9 cellular contexts compared by ENCODE assay signal in genomic region chr11:57637626-57638004, GRCh38. TPM values are rescaled to one million over a fixed set of nuclear protein-coding genes. Genes with fewer than 3 reads are reported as not detected.
DNase-seq lines count a peak whose midpoint lies in the region; ATAC-seq and TF ChIP-seq lines count a peak whose summit lies in the region.
"Had no signal": no experiment of that assay in that cellular context is flagged by ENCODE, and none has a peak within 500 bp of the region (broad histone marks: within the 10 kb centered on the region; RNA-seq: fewer than 3 reads in every experiment).

No MANE protein-coding gene starts in this region.

- H3K9me3 ChIP-seq in gastroesophageal sphincter = no peaks in the 10 kb centered on the region

- CTCF ChIA-PET in Calu3 (lab: Charles Lee) = no interaction called here
- CTCF ChIA-PET in T-cell (lab: Charles Lee) = interaction anchor here in 1 of 2 donors (1.4 kb wide), 1 partner anchor 179 kb away, joined by 3 read pairs; no protein-coding TSS in a partner anchor

- no peaks in the 10 kb centered on the region for H3K4me1 Mint-ChIP-seq in Calu3 (ENCODE audit: low read depth, unreplicated experiment)
- H3K4me1 Mint-ChIP-seq in T-cell = peaks cover 11 to 19% (median 19%) of the 10 kb centered on the region in 3 donors
- H3K4me1 Mint-ChIP-seq in progenitor cell of endocrine pancreas (ENCODE audit: low read depth) = peaks cover 32% of the 10 kb centered on the region

- 20% methylated on average over 1 of the region's 18 CpGs; no CpG with 5 or more reads in 1 of the 2 donors for WGBS in gastroesophageal sphincter (ENCODE audit: low coverage in 1 of 2), 2 donors

- peak overlapping the region in 3 of 4 donors; percentile 81 to 90 (median 88) for H3K27ac ChIP-seq in gastroesophageal sphincter

- intact Hi-C loops in Calu3 (cut with micrococcal nuclease; ENCODE audit: unreplicated experiment) = no loop called here

- H3K27me3 Mint-ChIP-seq in Calu3 (ENCODE audit: unreplicated experiment) (peaks cover 36% of the 10 kb centered on the region), T-cell (peaks cover 9 to 43% of the 10 kb centered on the region in 2 donors), progenitor cell of endocrine pancreas (no peaks in the 10 kb centered on the region)

- peak overlapping the region; percentile 74 for H3K4me3 Mint-ChIP-seq in Calu3 (ENCODE audit: low read depth, unreplicated experiment)
- peak overlapping the region; percentile 76 to 89 (median 80) for H3K4me3 Mint-ChIP-seq in T-cell
- peak overlapping the region; percentile 98 for H3K4me3 Mint-ChIP-seq in progenitor cell of endocrine pancreas (ENCODE audit: low read depth)

- H3K27me3 ChIP-seq in gastroesophageal sphincter = no peaks in the 10 kb centered on the region

- peaks cover 0 to 43% (median 25%) of the 10 kb centered on the region in 3 donors for H3K4me1 ChIP-seq in gastroesophageal sphincter

- H3K4me3 ChIP-seq in gastroesophageal sphincter = peak overlapping the region; percentile 72 to 80

- no peak for ATAC-seq in T-cell (replicated peaks in 1 of 4)
- ATAC-seq in gastroesophageal sphincter = peak; percentile 8
- ATAC-seq in GM19324 (IDR thresholded peaks at IDR 0.05; ENCODE audit: low FRiP score, unreplicated experiment) = no peak
- no peak for ATAC-seq in HG03095 (IDR thresholded peaks at IDR 0.05; ENCODE audit: unreplicated experiment)

- POLR2A ChIA-PET in T-cell (lab: Charles Lee) = interaction anchor here in 1 of 2 donors (0.7 kb wide), 1 partner anchor 70 kb away, joined by 3 read pairs; the partner anchor contains the start of gene UBE2L6

- H3K9me3 Mint-ChIP-seq in Calu3 (ENCODE audit: low read depth, unreplicated experiment) = no peaks in the 10 kb centered on the region
- H3K9me3 Mint-ChIP-seq in T-cell = no peaks in the 10 kb centered on the region
- H3K9me3 Mint-ChIP-seq in progenitor cell of endocrine pancreas (ENCODE audit: low read depth) = no peaks in the 10 kb centered on the region

- DNase-seq in Calu3 = no peak
- DNase-seq in T-cell = no peak
- no peak for DNase-seq in progenitor cell of endocrine pancreas (ENCODE audit: low spot score, unreplicated experiment)
- DNase-seq in middle frontal gyrus (ENCODE audit: extremely low spot score, low spot score) = no peak
- DNase-seq in T-helper 9 cell = no peak
- DNase-seq: GOT3 had no signal

- no peaks in the 10 kb centered on the region for H3K36me3 ChIP-seq in gastroesophageal sphincter

- TF ChIP-seq POLR2A in gastroesophageal sphincter (IDR thresholded peaks at IDR 0.05) = no peak

- no TSS peak for BruUV-seq in Calu3 (replicated peaks; lab: Mats Ljungman, UMichigan)

- H3K27ac Mint-ChIP-seq in Calu3 (ENCODE audit: unreplicated experiment) (peak overlapping the region; percentile 85), T-cell (no peak overlapping the region), progenitor cell of endocrine pancreas (peak overlapping the region; percentile 98)

- no peak for TF ChIP-seq EP300 in gastroesophageal sphincter (IDR thresholded peaks at IDR 0.05)

- TF ChIP-seq CTCF in Calu3 (IDR thresholded peaks at IDR 0.05; ENCODE audit: unreplicated experiment) (no peak), gastroesophageal sphincter (IDR thresholded peaks at IDR 0.05) (no peak), progenitor cell of endocrine pancreas (IDR thresholded peaks at IDR 0.05; ENCODE audit: unreplicated experiment) (no peak)

- H3K36me3 Mint-ChIP-seq in Calu3 (ENCODE audit: insufficient read depth, unreplicated experiment) = peaks cover 12% of the 10 kb centered on the region
- no peaks in the 10 kb centered on the region for H3K36me3 Mint-ChIP-seq in T-cell
- peaks cover 5% of the 10 kb centered on the region for H3K36me3 Mint-ChIP-seq in progenitor cell of endocrine pancreas (ENCODE audit: insufficient read depth)

RNA-seq across cellular contexts. Expression of gene YPEL4, which starts 12.1 kb away (rescaled TPM):
- total RNA-seq in Calu3 (2022) (0.28 TPM in 1 of 2 replicates, not detected in the other), T-cell (10 to 100 TPM in 3 of 5 donors, 1 to 10 TPM in 2; 1.8 to 13.5 (median 11.1) TPM), gastroesophageal sphincter (1 to 10 TPM; 1.2 to 3.3 (median 1.5) TPM), progenitor cell of endocrine pancreas (0.22 TPM in 2 replicates)

RNA-seq across cellular contexts. Expression of gene CLP1, which starts 19.9 kb away (rescaled TPM):
- 15.2 and 18.6 TPM in 2 replicates for total RNA-seq in Calu3 (2022)
- total RNA-seq in T-cell = 10 to 100 TPM; 14.3 to 16.0 (median 14.5) TPM
- 10 to 100 TPM; 11.4 to 21.7 (median 16.6) TPM for total RNA-seq in gastroesophageal sphincter
- 22.0 and 22.2 TPM in 2 replicates for total RNA-seq in progenitor cell of endocrine pancreas

RNA-seq across cellular contexts. Expression of gene ZDHHC5, which starts 30.3 kb away (rescaled TPM):
- 85.9 and 95.3 TPM in 2 replicates for total RNA-seq in Calu3 (2022)
- total RNA-seq in T-cell = 10 to 100 TPM; 57.3 to 67.2 (median 60.7) TPM
- total RNA-seq in gastroesophageal sphincter = 10 to 100 TPM; 34.3 to 52.1 (median 45.8) TPM
- 56.7 and 60.1 TPM in 2 replicates for total RNA-seq in progenitor cell of endocrine pancreas

RNA-seq across cellular contexts. Expression of gene SERPING1, which starts 40.1 kb away (rescaled TPM):
- total RNA-seq in Calu3 (2022) (61.8 and 112 TPM in 2 replicates), T-cell (1 to 10 TPM in 3 of 5 donors, not detected in 2; 1.5 to 2.8 (median 1.9) TPM), gastroesophageal sphincter (100 to 1,000 TPM; 237 to 689 (median 443) TPM), progenitor cell of endocrine pancreas (190 and 196 TPM in 2 replicates)

Comparison
In these comparisons a context has a peak if more than half of its experiments do, and no peak if none do; other contexts are left out.
1. H3K27ac Mint-ChIP-seq: peak in Calu3 (single experiment) and progenitor cell of endocrine pancreas (single experiment); none in T-cell (0 of 2).
2. Peak in every context shown above with its lines, with median percentiles within 50 percentile points of each other: H3K4me3 Mint-ChIP-seq.